ENCODE assay signal across 12 cellular contexts in the genomic region with DNA sequence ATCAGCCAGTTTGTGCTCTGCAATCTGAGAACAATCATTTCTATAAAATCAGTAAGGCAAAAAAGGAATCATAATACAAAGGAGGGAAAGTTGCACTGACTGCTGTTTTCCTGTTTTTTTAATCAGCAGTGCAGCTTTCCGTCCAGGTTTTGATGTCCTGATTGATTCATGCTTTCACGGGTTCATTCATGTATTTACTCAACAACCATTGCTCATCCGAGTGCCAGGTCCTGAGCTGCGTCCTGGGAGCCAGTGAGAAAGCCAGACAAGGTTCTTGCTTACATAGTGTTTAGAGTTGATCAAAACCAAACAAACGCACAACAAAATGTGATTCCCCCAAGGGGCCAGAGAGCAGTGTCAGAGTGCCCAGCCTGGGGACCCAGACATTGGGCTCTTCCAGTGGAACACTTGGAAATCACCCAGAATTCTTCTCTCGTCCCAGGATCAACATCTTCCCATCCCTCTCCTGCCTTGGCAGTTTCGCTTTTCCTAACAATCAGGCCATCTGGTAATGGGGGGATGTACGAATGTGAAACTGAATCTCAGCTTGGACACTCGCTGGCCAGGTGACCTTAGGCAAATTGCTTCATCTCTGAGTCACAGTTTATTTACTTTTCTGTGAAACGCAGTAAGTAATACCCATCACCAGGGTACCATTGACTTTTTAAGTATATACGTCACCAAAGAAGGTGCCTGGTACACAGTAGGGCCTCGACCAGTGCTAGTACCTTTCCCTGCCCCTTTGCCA. TPM values are rescaled to one million over a fixed set of nuclear protein-coding genes. Genes with fewer than 3 reads are reported as not detected.
DNase-seq lines count a peak whose midpoint lies in the region; ATAC-seq, FAIRE-seq and TF ChIP-seq lines count a peak whose summit lies in the region.
"Had no signal": no experiment of that assay in that cellular context is flagged by ENCODE, and none has a peak within 500 bp of the region (broad histone marks: within the 10 kb centered on the region; RNA-seq: fewer than 3 reads in every experiment).

No MANE protein-coding gene starts in this region.

- DNase-seq in AG10803 (ENCODE audit: low read depth) (peak; percentile 13), LNCaP clone FGC (ENCODE audit: low read depth) (no peak), brain microvascular endothelial cell (peak; percentile 51), left lobe of liver (ENCODE audit: low spot score) (peak; percentile 70), urothelium cell line (ENCODE audit: low spot score) (no peak), tibial artery (no peak), putamen (ENCODE audit: low spot score) (no peak), GM10248 (ENCODE audit: extremely low spot score) (no peak)
- DNase-seq: DND-41; NCI-H82; stimulated activated CD4-positive, alpha-beta T cell treated with anti-CD3 and anti-CD28 coated beads, Interleukin-4, amount 100 ng/mL, for 24 hours had no signal

- intact Hi-C loops in tibial artery (cut with DNase I; ENCODE audit: low total_unique reads), result no loop called here

- CTCF ChIA-PET in GM10248 (lab: Yijun Ruan, JAX), result interaction anchor here (1.1 to 1.4 kb wide), 2 partner anchors 13 to 41 kb away, joined by 3 to 4 read pairs; no protein-coding TSS in a partner anchor

- ATAC-seq in left lobe of liver, result peak; percentile 83

- TF ChIP-seq CTCF in AG10803 (conservative IDR thresholded peaks at IDR 0.05; ENCODE audit: low read length), result no peak
- TF ChIP-seq CTCF in LNCaP clone FGC (IDR thresholded peaks at IDR 0.05; ENCODE audit: control insufficient read depth, extremely low read depth, insufficient read depth), result no peak
- TF ChIP-seq CTCF in brain microvascular endothelial cell (IDR thresholded peaks at IDR 0.05; ENCODE audit: low read depth, low read length, missing control alignments), result no peak
- no peak for TF ChIP-seq CTCF in tibial artery (IDR thresholded peaks at IDR 0.05)
- no peak for TF ChIP-seq CTCF in GM10248 (IDR thresholded peaks at IDR 0.05; ENCODE audit: control extremely low read depth, extremely low read depth, low read depth, missing control alignments)

- no peaks in the 10 kb centered on the region for H3K4me1 ChIP-seq in tibial artery

- FAIRE-seq in urothelium cell line (lab: Jason Lieb, UNC), result no peak
- FAIRE-seq: colon had no signal

- POLR2A ChIA-PET in GM10248 (lab: Yijun Ruan, JAX), result no interaction called here

- H3K27me3 ChIP-seq in brain microvascular endothelial cell (replicated peaks) (peaks cover 10% of the 10 kb centered on the region), tibial artery (peaks cover 0 to 51% of the 10 kb centered on the region in 2 donors)

- H3K36me3 ChIP-seq in brain microvascular endothelial cell (replicated peaks) (no peaks in the 10 kb centered on the region), tibial artery (no peaks in the 10 kb centered on the region)

- H3K27ac ChIP-seq in brain microvascular endothelial cell (no peak overlapping the region), tibial artery (no peak overlapping the region)

- H3K4me3 ChIP-seq in AG10803 (ENCODE audit: low read length) (no peak overlapping the region), LNCaP clone FGC (ENCODE audit: low read depth, low read length) (peak overlapping the region; percentile 15), brain microvascular endothelial cell (ENCODE audit: low read depth, low read length) (peak overlapping the region; percentile 26), tibial artery (no peak overlapping the region)

- in situ Hi-C loops in brain microvascular endothelial cell (cut with HindIII; ENCODE audit: low pct_ligation_motif_present, low sequenced_read_pairs), result no loop called here

- H3K9me3 ChIP-seq in tibial artery, result no peaks in the 10 kb centered on the region

RNA-seq across cellular contexts. Expression of gene C1QL1, which starts 13.3 kb away (rescaled TPM):
- total RNA-seq in left lobe of liver, result 0.13 TPM

RNA-seq across cellular contexts. Expression of gene KIF18B, which starts 33.8 kb away (rescaled TPM):
- total RNA-seq in left lobe of liver, result 0.25 TPM

Comparison
In these comparisons a context has a peak if more than half of its experiments do, and no peak if none do; other contexts are left out.
1. DNase-seq: peak in AG10803 (single experiment), brain microvascular endothelial cell (single experiment) and left lobe of liver (single experiment); none in LNCaP clone FGC (single experiment), urothelium cell line (single experiment), tibial artery (0 of 2), putamen (single experiment) and GM10248 (single experiment).
2. H3K4me3 ChIP-seq: peak in LNCaP clone FGC (single experiment) and brain microvascular endothelial cell (single experiment); none in AG10803 (single experiment) and tibial artery (0 of 2).